ENCODE assay signal across 15 cellular contexts in the genomic region with DNA sequence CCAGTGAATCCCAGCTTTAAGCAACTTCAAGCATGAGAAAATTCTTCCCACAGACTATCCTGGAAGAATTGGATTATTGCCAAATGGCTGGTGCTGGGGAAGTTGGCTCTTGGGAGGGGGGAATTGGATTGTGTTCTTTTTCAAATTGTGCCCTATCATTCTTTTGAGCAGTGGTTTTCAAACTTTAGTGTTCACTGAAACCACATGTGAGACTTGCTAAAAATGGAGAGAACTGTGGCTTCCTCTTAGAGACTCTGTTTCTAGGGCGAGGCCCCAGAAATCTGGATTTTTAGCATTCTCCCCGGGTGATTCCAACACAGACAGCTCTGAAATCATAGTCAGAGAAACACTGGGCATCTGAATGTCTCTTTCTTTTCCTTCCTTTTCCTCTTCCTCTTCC. TPM values are rescaled to one million over a fixed set of nuclear protein-coding genes. Genes with fewer than 3 reads are reported as not detected.
DNase-seq lines count a peak whose midpoint lies in the region; ATAC-seq and TF ChIP-seq lines count a peak whose summit lies in the region.
"Had no signal": no experiment of that assay in that cellular context is flagged by ENCODE, and none has a peak within 500 bp of the region (broad histone marks: within the 10 kb centered on the region; RNA-seq: fewer than 3 reads in every experiment).

No MANE protein-coding gene starts in this region.

- no peak overlapping the region for H3K27ac ChIP-seq in osteoblast (ENCODE audit: low read depth, low read length)
- H3K27ac ChIP-seq: coronary artery, thyroid gland had no signal

- peak; percentile 41 for ATAC-seq in HG03565 (IDR thresholded peaks at IDR 0.05; ENCODE audit: unreplicated experiment)

- peaks cover 9% of the 10 kb centered on the region for H3K27me3 ChIP-seq in osteoblast (ENCODE audit: insufficient read depth, low read length)
- H3K27me3 ChIP-seq: thyroid gland had no signal

- H3K4me1 Mint-ChIP-seq in activated naive CD4-positive, alpha-beta T cell treated with anti-CD3 and anti-CD28 coated beads, Interleukin-2, amount 10 ng/mL, durations not matched to agents 7 days and 5 days = peaks cover 73% of the 10 kb centered on the region
- H3K4me1 Mint-ChIP-seq in activated T-helper 1 cell treated with anti-CD3 and anti-CD28 coated beads, Interleukin-12 subunit alpha, Interleukin-12 subunit beta, Interleukin-2, Interleukin-4 antibody, amounts not matched to agents 30 ng/mL and 10 ng/mL and 1 ng/mL, durations not matched to agents 14 hours and 24 hours and 36 hours (ENCODE audit: low read depth) = peaks cover 53% of the 10 kb centered on the region

- H4K20me1 ChIP-seq in osteoblast (ENCODE audit: insufficient read depth, low read length) = no peaks in the 10 kb centered on the region

- H3K79me2 ChIP-seq in osteoblast (ENCODE audit: insufficient read depth, low read length) = no peaks in the 10 kb centered on the region

- no peaks in the 10 kb centered on the region for H3K9me3 Mint-ChIP-seq in activated naive CD4-positive, alpha-beta T cell treated with anti-CD3 and anti-CD28 coated beads, Interleukin-2, amount 10 ng/mL, durations not matched to agents 7 days and 5 days
- no peaks in the 10 kb centered on the region for H3K9me3 Mint-ChIP-seq in activated T-helper 1 cell treated with anti-CD3 and anti-CD28 coated beads, Interleukin-12 subunit alpha, Interleukin-12 subunit beta, Interleukin-2, Interleukin-4 antibody, amounts not matched to agents 30 ng/mL and 10 ng/mL and 1 ng/mL, durations not matched to agents 14 hours and 24 hours and 36 hours
- H3K9me3 Mint-ChIP-seq: nephron progenitor cell had no signal

- no peak overlapping the region for H2AFZ ChIP-seq in osteoblast (ENCODE audit: low read length)

- intact Hi-C loops in activated T-helper 1 cell treated with anti-CD3 and anti-CD28 coated beads, Interleukin-12 subunit alpha, Interleukin-12 subunit beta, Interleukin-2, Interleukin-4 antibody, amounts not matched to agents 30 ng/mL and 10 ng/mL and 1 ng/mL, durations not matched to agents 14 hours and 24 hours and 36 hours (cut with micrococcal nuclease) = loop anchor here (1.0 kb wide), 1 partner anchor 10 kb away; no protein-coding TSS in a partner anchor

- H3K4me1 ChIP-seq in osteoblast (ENCODE audit: insufficient read depth, low read length) = peaks cover 5% of the 10 kb centered on the region

- peaks cover 42% of the 10 kb centered on the region for H3K27me3 Mint-ChIP-seq in activated naive CD4-positive, alpha-beta T cell treated with anti-CD3 and anti-CD28 coated beads, Interleukin-2, amount 10 ng/mL, durations not matched to agents 7 days and 5 days
- H3K27me3 Mint-ChIP-seq in activated T-helper 1 cell treated with anti-CD3 and anti-CD28 coated beads, Interleukin-12 subunit alpha, Interleukin-12 subunit beta, Interleukin-2, Interleukin-4 antibody, amounts not matched to agents 30 ng/mL and 10 ng/mL and 1 ng/mL, durations not matched to agents 14 hours and 24 hours and 36 hours (ENCODE audit: insufficient read depth) = peaks cover 15% of the 10 kb centered on the region

- no peak for TF ChIP-seq CTCF in osteoblast (IDR thresholded peaks at IDR 0.05; ENCODE audit: extremely low read depth, low read depth, low read length)

- peak; percentile 59 for DNase-seq in activated naive CD4-positive, alpha-beta T cell treated with anti-CD3 and anti-CD28 coated beads, Interleukin-2, amount 10 ng/mL, durations not matched to agents 7 days and 5 days
- no peak for DNase-seq in activated naive CD4-positive, alpha-beta T cell (lab: John Stamatoyannopoulos, UW)
- peak; percentile 21 for DNase-seq in activated T-helper 1 cell treated with anti-CD3 and anti-CD28 coated beads, Interleukin-12 subunit alpha, Interleukin-12 subunit beta, Interleukin-2, Interleukin-4 antibody, amounts not matched to agents 30 ng/mL and 10 ng/mL and 1 ng/mL, durations not matched to agents 14 hours and 24 hours and 36 hours (ENCODE audit: low spot score)
- peak; percentile 83 for DNase-seq in osteoblast (ENCODE audit: insufficient read length, low spot score, missing footprints)
- DNase-seq in GOT3 (lab: John Stamatoyannopoulos, UW) = no peak
- no peak for DNase-seq in pons (ENCODE audit: low spot score)
- DNase-seq in NCI-H2029 treated with DMSO at 0.1 percent for 48 hours (lab: John Stamatoyannopoulos, UW) = no peak
- DNase-seq: nephron progenitor cell; SHP77 treated with DMSO at 0.1 percent for 48 hours; stimulated activated CD4-positive, alpha-beta T cell treated with anti-CD3 and anti-CD28 coated beads, Interleukin-4, amount 100 ng/mL, for 1 hour; thyroid gland had no signal

- no peak overlapping the region for H3K4me3 ChIP-seq in osteoblast (ENCODE audit: insufficient read depth, low read length)
- H3K4me3 ChIP-seq: coronary artery, thyroid gland had no signal

- H3K36me3 Mint-ChIP-seq in activated naive CD4-positive, alpha-beta T cell treated with anti-CD3 and anti-CD28 coated beads, Interleukin-2, amount 10 ng/mL, durations not matched to agents 7 days and 5 days = peaks cover 3% of the 10 kb centered on the region
- H3K36me3 Mint-ChIP-seq in activated T-helper 1 cell treated with anti-CD3 and anti-CD28 coated beads, Interleukin-12 subunit alpha, Interleukin-12 subunit beta, Interleukin-2, Interleukin-4 antibody, amounts not matched to agents 30 ng/mL and 10 ng/mL and 1 ng/mL, durations not matched to agents 14 hours and 24 hours and 36 hours (ENCODE audit: low read depth) = peaks cover 1% of the 10 kb centered on the region

- CTCF ChIA-PET in activated naive CD4-positive, alpha-beta T cell treated with anti-CD3 and anti-CD28 coated beads, Interleukin-2, amount 10 ng/mL, durations not matched to agents 7 days and 5 days (lab: Charles Lee) = interaction anchor here (0.7 to 6.5 kb wide), 7 partner anchors 9 to 125 kb away, joined by 3 to 36 read pairs (median 4); no protein-coding TSS in a partner anchor

- H3K36me3 ChIP-seq in osteoblast (ENCODE audit: insufficient read depth, low read length) = no peaks in the 10 kb centered on the region
- H3K36me3 ChIP-seq: thyroid gland had no signal

- H3K4me3 Mint-ChIP-seq in activated naive CD4-positive, alpha-beta T cell treated with anti-CD3 and anti-CD28 coated beads, Interleukin-2, amount 10 ng/mL, durations not matched to agents 7 days and 5 days = peak overlapping the region; percentile 32
- H3K4me3 Mint-ChIP-seq in activated T-helper 1 cell treated with anti-CD3 and anti-CD28 coated beads, Interleukin-12 subunit alpha, Interleukin-12 subunit beta, Interleukin-2, Interleukin-4 antibody, amounts not matched to agents 30 ng/mL and 10 ng/mL and 1 ng/mL, durations not matched to agents 14 hours and 24 hours and 36 hours = peak overlapping the region; percentile 37
- H3K4me3 Mint-ChIP-seq: nephron progenitor cell had no signal

- no peaks in the 10 kb centered on the region for H3K9me3 ChIP-seq in osteoblast (ENCODE audit: low read depth, low read length)
- H3K9me3 ChIP-seq: thyroid gland had no signal

- H3K27ac Mint-ChIP-seq in activated naive CD4-positive, alpha-beta T cell treated with anti-CD3 and anti-CD28 coated beads, Interleukin-2, amount 10 ng/mL, durations not matched to agents 7 days and 5 days = peak overlapping the region; percentile 87
- H3K27ac Mint-ChIP-seq in activated T-helper 1 cell treated with anti-CD3 and anti-CD28 coated beads, Interleukin-12 subunit alpha, Interleukin-12 subunit beta, Interleukin-2, Interleukin-4 antibody, amounts not matched to agents 30 ng/mL and 10 ng/mL and 1 ng/mL, durations not matched to agents 14 hours and 24 hours and 36 hours = peak overlapping the region; percentile 18
- H3K27ac Mint-ChIP-seq: nephron progenitor cell had no signal

- no peak overlapping the region for H3K4me2 ChIP-seq in osteoblast (ENCODE audit: insufficient read depth, low read length)

RNA-seq across cellular contexts. Expression of gene OTUB2, which starts 14.3 kb away (rescaled TPM):
- total RNA-seq in activated T-helper 1 cell treated with anti-CD3 and anti-CD28 coated beads, Interleukin-12 subunit alpha, Interleukin-12 subunit beta, Interleukin-2, Interleukin-4 antibody, amounts not matched to agents 30 ng/mL and 10 ng/mL and 1 ng/mL, durations not matched to agents 14 hours and 24 hours and 36 hours = 1.5 TPM in 2 replicates
- 1.2 and 1.4 TPM in 2 replicates for total RNA-seq in osteoblast

RNA-seq across cellular contexts. Expression of gene CCDC197, which starts 14.7 kb away (rescaled TPM):
- total RNA-seq in activated T-helper 1 cell treated with anti-CD3 and anti-CD28 coated beads, Interleukin-12 subunit alpha, Interleukin-12 subunit beta, Interleukin-2, Interleukin-4 antibody, amounts not matched to agents 30 ng/mL and 10 ng/mL and 1 ng/mL, durations not matched to agents 14 hours and 24 hours and 36 hours = 0.13 TPM in 1 of 2 replicates, not detected in the other
- total RNA-seq in osteoblast = not detected in 2 replicates
- total RNA-seq: Daoy, M059J, thyroid gland had no signal

RNA-seq across cellular contexts. Expression of gene ASB2, which starts 35.4 kb away (rescaled TPM):
- 21.1 and 23.4 TPM in 2 replicates for total RNA-seq in activated T-helper 1 cell treated with anti-CD3 and anti-CD28 coated beads, Interleukin-12 subunit alpha, Interleukin-12 subunit beta, Interleukin-2, Interleukin-4 antibody, amounts not matched to agents 30 ng/mL and 10 ng/mL and 1 ng/mL, durations not matched to agents 14 hours and 24 hours and 36 hours
- 0.88 and 1.1 TPM in 2 replicates for total RNA-seq in osteoblast
- total RNA-seq: M059J had no signal

Comparison
In these comparisons a context has a peak if more than half of its experiments do, and no peak if none do; other contexts are left out.
1. DNase-seq: peak in activated naive CD4-positive, alpha-beta T cell treated with anti-CD3 and anti-CD28 coated beads, Interleukin-2, amount 10 ng/mL, durations not matched to agents 7 days and 5 days (single experiment), activated T-helper 1 cell treated with anti-CD3 and anti-CD28 coated beads, Interleukin-12 subunit alpha, Interleukin-12 subunit beta, Interleukin-2, Interleukin-4 antibody, amounts not matched to agents 30 ng/mL and 10 ng/mL and 1 ng/mL, durations not matched to agents 14 hours and 24 hours and 36 hours (single experiment) and osteoblast (single experiment); none in activated naive CD4-positive, alpha-beta T cell (0 of 4), GOT3 (single experiment), pons (single experiment) and NCI-H2029 treated with DMSO at 0.1 percent for 48 hours (single experiment).
2. RNA of gene ASB2, which starts 35.4 kb away (total RNA-seq): 21.1 to 23.4 TPM in activated T-helper 1 cell treated with anti-CD3 and anti-CD28 coated beads, Interleukin-12 subunit alpha, Interleukin-12 subunit beta, Interleukin-2, Interleukin-4 antibody, amounts not matched to agents 30 ng/mL and 10 ng/mL and 1 ng/mL, durations not matched to agents 14 hours and 24 hours and 36 hours; 0.88 to 1.1 TPM in osteoblast; every median in the first group is over 10 times any median in the second.